Comparison of ENCODE assay signal across 17 cellular contexts in the genomic region with DNA sequence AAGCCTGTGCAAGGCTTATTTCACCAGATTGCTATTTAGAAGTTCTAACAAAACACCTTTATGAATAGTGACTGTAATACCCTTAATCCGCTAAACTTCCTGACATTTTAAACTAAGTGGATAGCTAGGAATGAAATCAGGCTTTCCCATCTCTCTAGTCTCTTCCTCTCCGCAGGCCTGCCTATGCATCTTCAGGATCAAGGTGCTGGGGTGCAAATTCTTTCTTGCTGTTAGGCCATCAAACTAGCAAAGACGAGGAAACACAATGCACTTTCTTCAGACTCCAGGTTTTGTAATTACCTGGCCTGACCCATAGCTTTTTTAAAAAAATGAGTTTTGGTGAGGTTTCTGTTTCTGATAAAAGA.
"Had no signal": no experiment of that assay in that cellular context is flagged by ENCODE, and none has a peak within 500 bp of the region (broad histone marks: within the 10 kb centered on the region; RNA-seq: fewer than 3 reads in every experiment).

No MANE protein-coding gene starts in this region.

- DNase-seq: activated B cell treated with CpG ODN at 0.5 μM for 24 hours; activated CD4-positive, alpha-beta T cell treated with anti-CD3 and anti-CD28 coated beads, Interleukin-2, amount 10 ng/mL, durations not matched to agents 7 days and 5 days; activated naive CD4-positive, alpha-beta T cell; activated naive CD8-positive, alpha-beta T cell treated with anti-CD3 and anti-CD28 coated beads, Interleukin-2, amount 10 ng/mL, durations not matched to agents 7 days and 5 days; brain microvascular endothelial cell; cerebellar nuclear complex; effector memory CD4-positive, alpha-beta T cell; heart left ventricle; left lung; natural killer cell; posterior cingulate gyrus; stimulated activated CD4-positive, alpha-beta T cell treated with anti-CD3 and anti-CD28 coated beads, Interleukin-15, amount 100 ng/mL, for 24 hours; stimulated activated CD4-positive, alpha-beta T cell treated with anti-CD3 and anti-CD28 coated beads, Interleukin-4, amount 100 ng/mL, for 1 hour; stimulated activated naive B cell treated with anti-CD40 and anti-IgM and Interleukin-4, amounts not matched to agents 10 μg/mL and 1 μg/mL and 100 μg/mL, for 72 hours; T-helper 2 cell; thyroid gland had no signal

- H3K9me3 ChIP-seq: heart left ventricle, left lung, thyroid gland had no signal

- H3K4me3 ChIP-seq: heart left ventricle, left lung, thyroid gland had no signal

- FAIRE-seq: frontal cortex had no signal

- H3K27me3 ChIP-seq: brain microvascular endothelial cell, heart left ventricle, left lung, thyroid gland had no signal

- H3K27ac ChIP-seq: brain microvascular endothelial cell, heart left ventricle, left lung had no signal

- ATAC-seq: heart left ventricle; natural killer cell; stimulated activated naive B cell treated with anti-CD40 and anti-IgM and Interleukin-4, amounts not matched to agents 10 μg/mL and 1 μg/mL and 100 μg/mL, for 72 hours had no signal

- H3K4me1 ChIP-seq: left lung had no signal

- H3K36me3 ChIP-seq: brain microvascular endothelial cell, heart left ventricle, left lung, thyroid gland had no signal
